ENCODE assay signal across 1 cellular context in genomic region chr3:189324538-189325138, GRCh38.
TF ChIP-seq lines count a peak whose summit lies in the region.

No MANE protein-coding gene starts in this region.

TF ChIP-seq in HEK293, 187 proteins besides CTCF, POLR2A, EP300 and RAD21 (continued from another document and continues in another):
- TF ChIP-seq ZNF280C (tag by site-specific recombination; IDR thresholded peaks at IDR 0.05): no peak
- peak; percentile 97 for TF ChIP-seq ZNF660 (tag by site-specific recombination; IDR thresholded peaks at IDR 0.05)
- TF ChIP-seq ZNF16 (tag by site-specific recombination; IDR thresholded peaks at IDR 0.05; ENCODE audit: low read depth): no peak
- TF ChIP-seq GLI2 (tag by site-specific recombination; IDR thresholded peaks at IDR 0.05; ENCODE audit: borderline replicate concordance, low read depth): peak; percentile 74; the same call in 1 of the 2 replicates
- peak; percentile 78; the same call in 1 of the 2 replicates for TF ChIP-seq ZNF561 (tag by site-specific recombination; IDR thresholded peaks at IDR 0.05; ENCODE audit: borderline replicate concordance)
- no peak for TF ChIP-seq ZNF48 (tag by site-specific recombination; IDR thresholded peaks at IDR 0.05)
- TF ChIP-seq ZSCAN23 (tag by site-specific recombination; IDR thresholded peaks at IDR 0.05): no peak
- TF ChIP-seq SP2 (tag by site-specific recombination; IDR thresholded peaks at IDR 0.05): 0 out of 2 replicates have a peak, but pooled peaks have one; percentile 11
- no peak for TF ChIP-seq ZBTB1 (tag by site-specific recombination; IDR thresholded peaks at IDR 0.05)
- no peak for TF ChIP-seq ZNF449 (tag by site-specific recombination; IDR thresholded peaks at IDR 0.05)
- no peak for TF ChIP-seq MEIS1 (CRISPR knock-in tag; IDR thresholded peaks at IDR 0.05; ENCODE audit: borderline replicate concordance)
- 0 out of 2 replicates have a peak, but pooled peaks have one; percentile 29 for TF ChIP-seq ZNF324 (tag by site-specific recombination; IDR thresholded peaks at IDR 0.05)
- peak; percentile 84; the same call in 1 of the 2 replicates for TF ChIP-seq HOXD13 (CRISPR knock-in tag; IDR thresholded peaks at IDR 0.05; ENCODE audit: borderline replicate concordance)
- TF ChIP-seq ZNF513 (tag by site-specific recombination; IDR thresholded peaks at IDR 0.05): peak; percentile 56; the same call in 1 of the 2 replicates
- TF ChIP-seq ZNF169 (tag by site-specific recombination; IDR thresholded peaks at IDR 0.05): no peak
- no peak for TF ChIP-seq ZNF24 (tag by site-specific recombination; IDR thresholded peaks at IDR 0.05)
- peak; percentile 91; the same call in 1 of the 2 replicates for TF ChIP-seq ZNF571 (tag by site-specific recombination; IDR thresholded peaks at IDR 0.05)
- no peak for TF ChIP-seq KLF7 (tag by site-specific recombination; IDR thresholded peaks at IDR 0.05; ENCODE audit: borderline replicate concordance)
- peak; percentile 80; the same call in 1 of the 2 replicates for TF ChIP-seq ZNF112 (tag by site-specific recombination; IDR thresholded peaks at IDR 0.05)
- TF ChIP-seq ZFP3 (tag by site-specific recombination; IDR thresholded peaks at IDR 0.05; ENCODE audit: low read depth): no peak
- peak; percentile 83; the same call in 1 of the 2 replicates for TF ChIP-seq ZNF776 (tag by site-specific recombination; IDR thresholded peaks at IDR 0.05; ENCODE audit: borderline replicate concordance)
- TF ChIP-seq ZNF394 (tag by site-specific recombination; IDR thresholded peaks at IDR 0.05; ENCODE audit: borderline replicate concordance): peak; percentile 52; the same call in 1 of the 2 replicates
- no peak for TF ChIP-seq ZSCAN16 (tag by site-specific recombination; IDR thresholded peaks at IDR 0.05)
- no peak for TF ChIP-seq BCL11B (tag by site-specific recombination; IDR thresholded peaks at IDR 0.05; ENCODE audit: low read depth)
- peak; percentile 56; the same call in 1 of the 2 replicates for TF ChIP-seq ZNF580 (tag by site-specific recombination; IDR thresholded peaks at IDR 0.05)
- no peak for TF ChIP-seq ZNF670 (tag by site-specific recombination; IDR thresholded peaks at IDR 0.05; ENCODE audit: low read depth)
- TF ChIP-seq ZNF837 (tag by site-specific recombination; IDR thresholded peaks at IDR 0.05): no peak
- peak; percentile 78; the same call in 1 of the 2 replicates for TF ChIP-seq TSHZ1 (tag by site-specific recombination; IDR thresholded peaks at IDR 0.05; ENCODE audit: borderline replicate concordance)
- no peak for TF ChIP-seq ZNF785 (tag by site-specific recombination; IDR thresholded peaks at IDR 0.05)
- TF ChIP-seq ZNF521 (tag by site-specific recombination; IDR thresholded peaks at IDR 0.05): no peak
- TF ChIP-seq ZNF221 (tag by site-specific recombination; IDR thresholded peaks at IDR 0.05; ENCODE audit: borderline replicate concordance): no peak; the same call in 1 of the 2 replicates
- peak; percentile 66; the same call in 1 of the 2 replicates for TF ChIP-seq ZNF610 (tag by site-specific recombination; IDR thresholded peaks at IDR 0.05; ENCODE audit: borderline replicate concordance)
- no peak for TF ChIP-seq BCL11A (tag by site-specific recombination; IDR thresholded peaks at IDR 0.05; ENCODE audit: low read depth)
- peak; percentile 83 for TF ChIP-seq ZXDB (tag by site-specific recombination; IDR thresholded peaks at IDR 0.05)
- no peak for TF ChIP-seq ZSCAN18 (tag by site-specific recombination; IDR thresholded peaks at IDR 0.05)
- no peak for TF ChIP-seq GLI4 (tag by site-specific recombination; IDR thresholded peaks at IDR 0.05)
- peak; percentile 93 for TF ChIP-seq ZNF362 (tag by site-specific recombination; IDR thresholded peaks at IDR 0.05)
- TF ChIP-seq ZBTB21 (tag by site-specific recombination; IDR thresholded peaks at IDR 0.05): peak; percentile 53; the same call in 1 of the 2 replicates
- peak; percentile 58; the same call in 1 of the 2 replicates for TF ChIP-seq ZNF692 (tag by site-specific recombination; IDR thresholded peaks at IDR 0.05)
- TF ChIP-seq PRDM4 (tag by site-specific recombination; IDR thresholded peaks at IDR 0.05): peak; percentile 53; the same call in 1 of the 2 replicates
- no peak for TF ChIP-seq SP3 (tag by site-specific recombination; IDR thresholded peaks at IDR 0.05)
- TF ChIP-seq SETDB1 (IDR thresholded peaks at IDR 0.05; ENCODE audit: insufficient read length, low read length): no peak
- TF ChIP-seq INSM2 (tag by site-specific recombination; IDR thresholded peaks at IDR 0.05): peak; percentile 74
- TF ChIP-seq ZNF214 (tag by site-specific recombination; IDR thresholded peaks at IDR 0.05; ENCODE audit: borderline replicate concordance): peak; percentile 63; the same call in 1 of the 2 replicates
- TF ChIP-seq ZNF830 (tag by site-specific recombination; IDR thresholded peaks at IDR 0.05; ENCODE audit: low read depth): peak; percentile 70
- TF ChIP-seq ZNF843 (tag by site-specific recombination; IDR thresholded peaks at IDR 0.05): peak; percentile 89
- TF ChIP-seq OSR2 (tag by site-specific recombination; IDR thresholded peaks at IDR 0.05): peak; percentile 90
